In genomic region chr19:42323473-42323851, GRCh38 we compare ENCODE assay signal across 16 cellular contexts. TPM values are rescaled to one million over a fixed set of nuclear protein-coding genes. Genes with fewer than 3 reads are reported as not detected.
A peak's percentile ranks its signal among the peaks of the same experiment; 100 is the strongest.
DNase-seq lines count a peak whose midpoint lies in the region; FAIRE-seq and TF ChIP-seq lines count a peak whose summit lies in the region.
"Had no signal": no experiment of that assay in that cellular context is flagged by ENCODE, and none has a peak within 500 bp of the region (broad histone marks: within the 10 kb centered on the region; RNA-seq: fewer than 3 reads in every experiment).

No MANE protein-coding gene starts in this region.

- H3K4me1 Mint-ChIP-seq in CD8-positive, alpha-beta memory T cell: peaks cover 15 to 36% (median 19%) of the 10 kb centered on the region in 3 donors
- peaks cover 28% of the 10 kb centered on the region for H3K4me1 Mint-ChIP-seq in neural crest cell

- H3K9me3 ChIP-seq in CD8-positive, alpha-beta memory T cell (ENCODE audit: low read length): no peaks in the 10 kb centered on the region
- H3K9me3 ChIP-seq in HUES64 (ENCODE audit: insufficient read depth, low read depth, low read length) (no peaks in the 10 kb centered on the region), H1 (ENCODE audit: insufficient read depth in 2 of 2, low read depth in 1 of 2, low read length in 1 of 2) (no peaks in the 10 kb centered on the region)

- peak overlapping the region; percentile 23 to 65 (median 46) for H3K4me3 Mint-ChIP-seq in CD8-positive, alpha-beta memory T cell
- H3K4me3 Mint-ChIP-seq in neural crest cell: peak overlapping the region; percentile 51

- WGBS in HUES64: 6% methylated on average over 29 of the region's 29 CpGs
- 13% methylated on average over 15 of the region's 29 CpGs; no CpG with 5 or more reads in 1 of the 2 experiments for WGBS in H1 (ENCODE audit: extremely low coverage in 1 of 2, insufficient coverage in 1 of 2, insufficient read length in 1 of 2, insufficient replicate concordance in 2 of 2, low coverage in 1 of 2, low lambda C conversion rate in 2 of 2, missing lambda C conversion rate in 1 of 2), 2 experiments

- H4K8ac ChIP-seq in H1 (ENCODE audit: extremely low read depth, insufficient read depth, low read length): no peak overlapping the region

- H2BK120ac ChIP-seq in H1 (replicated peaks; ENCODE audit: low read depth, low read length): no peak overlapping the region

- H3K23me2 ChIP-seq in H1 (ENCODE audit: low read depth, low read length): peaks cover 13% of the 10 kb centered on the region; the same call in 1 of the 2 replicates

- H3K4ac ChIP-seq in H1 (replicated peaks; ENCODE audit: insufficient read length, low read depth, low read length): no peak overlapping the region

- H3K14ac ChIP-seq in H1 (ENCODE audit: insufficient read length): no peak overlapping the region

- peaks cover 0 to 2% of the 10 kb centered on the region in 2 experiments for H4K20me1 ChIP-seq in H1 (replicated peaks in 1 of 2; ENCODE audit: control insufficient read depth in 1 of 2, insufficient read depth in 2 of 2, low read length in 2 of 2)

- no peak for TF ChIP-seq POLR2A in H1 (IDR thresholded peaks at IDR 0.05; ENCODE audit: control extremely low read depth in 1 of 2, low read depth in 2 of 2, low read length in 2 of 2)

- peak; percentile 50 for FAIRE-seq in H1 (lab: Jason Lieb, UNC)

- H3K4me2 ChIP-seq in H1 (ENCODE audit: insufficient read depth in 1 of 2, low read depth in 2 of 2, low read length in 2 of 2): peak overlapping the region; percentile 67 to 80

- no peak overlapping the region for H3K4me3 ChIP-seq in CD8-positive, alpha-beta memory T cell (ENCODE audit: low read length)
- H3K4me3 ChIP-seq in HUES64 (ENCODE audit: low read length): peak overlapping the region; percentile 46
- H3K4me3 ChIP-seq in H1 (ENCODE audit: extremely low read depth in 1 of 4, insufficient read depth in 2 of 4, low read depth in 3 of 4, low read length in 4 of 4): peak overlapping the region in 3 of 4 experiments; percentile 25 to 64 (median 45); a peak in 6 of 8 replicates

- peaks cover 14 to 15% of the 10 kb centered on the region in 2 donors for H3K27me3 Mint-ChIP-seq in CD8-positive, alpha-beta memory T cell
- peaks cover 47% of the 10 kb centered on the region for H3K27me3 Mint-ChIP-seq in neural crest cell (ENCODE audit: low read depth)

- H3K27ac ChIP-seq in CD8-positive, alpha-beta memory T cell (ENCODE audit: low read depth, low read length): no peak overlapping the region
- H3K27ac ChIP-seq in HUES64 (ENCODE audit: low read depth, low read length): no peak overlapping the region
- no peak overlapping the region for H3K27ac ChIP-seq in H1 (ENCODE audit: low read depth, low read length)
- no peak overlapping the region for H3K27ac ChIP-seq in substantia nigra (ENCODE audit: low read depth, low read length, poor library complexity, severe bottlenecking)
- H3K27ac ChIP-seq: brain microvascular endothelial cell had no signal

- H3K9ac ChIP-seq in HUES64 (ENCODE audit: low read depth, low read length): no peak overlapping the region
- no peak overlapping the region for H3K9ac ChIP-seq in H1 (replicated peaks in 1 of 4; ENCODE audit: extremely low read depth in 1 of 4, low read depth in 3 of 4, low read length in 3 of 4)

- peaks cover 0 to 7% (median 0%) of the 10 kb centered on the region in 3 donors for H3K36me3 Mint-ChIP-seq in CD8-positive, alpha-beta memory T cell
- peaks cover 2% of the 10 kb centered on the region for H3K36me3 Mint-ChIP-seq in neural crest cell (ENCODE audit: low read depth)

- peaks cover 3% of the 10 kb centered on the region for H3K27me3 ChIP-seq in CD8-positive, alpha-beta memory T cell (ENCODE audit: insufficient read depth, low read length, poor library complexity, severe bottlenecking)
- H3K27me3 ChIP-seq in HUES64 (ENCODE audit: insufficient read depth, low read length) (peaks cover 39% of the 10 kb centered on the region), H1 (replicated peaks in 1 of 4; ENCODE audit: control insufficient read depth in 3 of 4, extremely low read depth in 1 of 4, insufficient read depth in 3 of 4, low read length in 3 of 4) (peaks cover 0 to 15% (median 8%) of the 10 kb centered on the region in 4 experiments; a peak in 5 of 7 replicates)

- no peak overlapping the region for H2BK5ac ChIP-seq in H1 (ENCODE audit: low read depth, low read length)

- POLR2A ChIA-PET in CD8-positive, alpha-beta memory T cell (lab: Charles Lee): interaction anchor here (1.3 kb wide), 1 partner anchor 148 kb away, joined by 4 read pairs; no protein-coding TSS in a partner anchor
- POLR2A ChIA-PET in H1 (lab: Charles Lee; ENCODE audit: partially characterized antibody): interaction anchor here (0.7 to 2.3 kb wide), 10 partner anchors 9 to 100 kb away, joined by 3 to 9 read pairs (median 4); partner anchors contain the start of genes PAFAH1B3 and PRR19

- no peaks in the 10 kb centered on the region for H3K9me3 Mint-ChIP-seq in CD8-positive, alpha-beta memory T cell
- no peaks in the 10 kb centered on the region for H3K9me3 Mint-ChIP-seq in neural crest cell

- TF ChIP-seq CTCF in H1 (IDR thresholded peaks at IDR 0.05; ENCODE audit: control extremely low read depth in 1 of 3, insufficient read depth in 1 of 3, low read depth in 1 of 3, low read length in 3 of 3) (no peak), neural crest cell (conservative IDR thresholded peaks at IDR 0.05) (no peak)

- H3K79me1 ChIP-seq in H1 (ENCODE audit: low read depth, low read length): peaks cover 6% of the 10 kb centered on the region; the same call in 1 of the 2 replicates

- no peak overlapping the region; the same call in 1 of the 2 replicates for H3K18ac ChIP-seq in H1 (ENCODE audit: extremely low read depth, low read length)

- no peak overlapping the region for H2BK20ac ChIP-seq in H1 (ENCODE audit: low read length)

- H3K23ac ChIP-seq in H1 (ENCODE audit: insufficient read length): no peak overlapping the region

- peak overlapping the region; percentile 30 for H4K91ac ChIP-seq in H1 (replicated peaks; ENCODE audit: insufficient read length, low read length)

- DNase-seq in CD8-positive, alpha-beta memory T cell: no peak
- DNase-seq in H1 (ENCODE audit: low read depth in 1 of 2, low spot score in 2 of 2) (peak; percentile 46 to 82), neural crest cell (ENCODE audit: low read depth, low spot score) (no peak), NCI-H1436 treated with DMSO at 0.1 percent for 48 hours (lab: John Stamatoyannopoulos, UW) (no peak), glomerular visceral epithelial cell (ENCODE audit: extremely low spot score) (no peak), substantia nigra (lab: John Stamatoyannopoulos, UW) (no peak)
- DNase-seq: activated CD4-positive, alpha-beta T cell treated with anti-CD3 and anti-CD28 coated beads for 1 hour; activated effector memory CD4-positive, alpha-beta T cell treated with anti-CD3 and anti-CD28 coated beads, Interleukin-2, amount 50 U/mL, for 16 hours; brain microvascular endothelial cell; effector CD8-positive, alpha-beta T cell; kidney glomerular epithelial cell; NCI-H2029; NCI-H526 treated with DMSO at 0.1 percent for 48 hours had no signal

- CTCF ChIA-PET in CD8-positive, alpha-beta memory T cell (lab: Charles Lee): interaction anchor here (1.6 kb wide), 1 partner anchor 215 kb away, joined by 4 read pairs; no protein-coding TSS in a partner anchor
- CTCF ChIA-PET in H1 (lab: Charles Lee; ENCODE audit: partially characterized antibody): interaction anchor here (1.1 to 2.3 kb wide), 9 partner anchors 11 to 215 kb away, joined by 3 to 9 read pairs (median 4); partner anchors contain the start of gene POU2F2

- no peak overlapping the region for H3K27ac Mint-ChIP-seq in CD8-positive, alpha-beta memory T cell
- H3K27ac Mint-ChIP-seq in neural crest cell (ENCODE audit: unreplicated experiment): no peak overlapping the region

- no peaks in the 10 kb centered on the region for H3K36me3 ChIP-seq in CD8-positive, alpha-beta memory T cell (ENCODE audit: insufficient read depth, low read length)
- H3K36me3 ChIP-seq in HUES64 (ENCODE audit: insufficient read depth, low read length) (no peaks in the 10 kb centered on the region), H1 (ENCODE audit: control insufficient read depth in 2 of 4, insufficient read depth in 4 of 4, low read length in 3 of 4) (no peaks in the 10 kb centered on the region)
- H3K36me3 ChIP-seq: brain microvascular endothelial cell had no signal

- H2AK5ac ChIP-seq in H1 (ENCODE audit: low read depth, low read length): no peak overlapping the region

- peaks cover 0 to 16% of the 10 kb centered on the region in 2 experiments; a peak in 1 of 4 replicates for H3K79me2 ChIP-seq in H1 (ENCODE audit: control insufficient read depth in 1 of 2, insufficient read depth in 2 of 2, low read length in 2 of 2)

- H4K5ac ChIP-seq in H1 (ENCODE audit: insufficient read length, low read depth, low read length): no peak overlapping the region

- H3K4me1 ChIP-seq in CD8-positive, alpha-beta memory T cell (ENCODE audit: insufficient read depth, low read length): peaks cover 23% of the 10 kb centered on the region
- no peaks in the 10 kb centered on the region for H3K4me1 ChIP-seq in HUES64 (ENCODE audit: insufficient read depth, low read length)
- peaks cover 0 to 4% (median 1%) of the 10 kb centered on the region in 4 experiments; a peak in 2 of 7 replicates for H3K4me1 ChIP-seq in H1 (replicated peaks in 1 of 4; ENCODE audit: control insufficient read depth in 3 of 4, insufficient read depth in 4 of 4, low read length in 3 of 4)

- H2BK12ac ChIP-seq in H1 (ENCODE audit: low read depth, low read length): peak overlapping the region; percentile 18; the same call in 1 of the 2 replicates

- H2BK15ac ChIP-seq in H1 (ENCODE audit: low read length): no peak overlapping the region

- TF ChIP-seq EP300 in H1 (IDR thresholded peaks at IDR 0.05; ENCODE audit: borderline replicate concordance in 1 of 2, low read depth in 2 of 2, low read length in 2 of 2): no peak

- H2AFZ ChIP-seq in H1 (ENCODE audit: low read length): peak overlapping the region; percentile 51; the same call in 1 of the 2 replicates

- TF ChIP-seq RAD21 in H1 (IDR thresholded peaks at IDR 0.05 in 1 of 2, conservative IDR thresholded peaks at IDR 0.05 in 1 of 2; ENCODE audit: low read depth in 2 of 2, low read length in 2 of 2): no peak

- no peak overlapping the region for H3K56ac ChIP-seq in H1 (replicated peaks; ENCODE audit: insufficient read length, low read depth, low read length)

RNA-seq across cellular contexts. Expression of gene MEGF8, which starts 2.0 kb away (rescaled TPM):
- 10 to 100 TPM; 10.2 to 10.6 TPM for total RNA-seq in CD8-positive, alpha-beta memory T cell
- 0.41 TPM for polyA plus RNA-seq in CD8-positive, alpha-beta memory T cell
- polyA plus RNA-seq in HUES64 (2013, experiment 1 of 2): 15.5 TPM
- polyA plus RNA-seq in HUES64 (2013, experiment 2 of 2): 21.3 TPM
- 22.3 and 23.7 TPM in 2 replicates for total RNA-seq in H1 (2021; fragmentation: NEBNext Ultra II Directional; extraction: Animal tissue kit (Norgen Biotek cat#: 25700))
- 13.0 and 22.9 TPM in 2 replicates for polyA plus RNA-seq in H1 (2011; rRNA removed)
- polyA plus RNA-seq in H1 (2011; cell fraction: cytosol; rRNA removed): 14.4 TPM
- polyA plus RNA-seq in H1 (2011; cell fraction: nucleus; rRNA removed): 36.3 TPM
- 19.5 to 28.0 TPM (median 24.5 TPM) in 4 replicates for polyA plus RNA-seq in H1 (2012, experiment 1 of 2)
- polyA plus RNA-seq in H1 (2012, experiment 2 of 2): 17.4 TPM
- 25.0 TPM for polyA plus RNA-seq in H1 (2013, experiment 1 of 2)
- 20.5 TPM for polyA plus RNA-seq in H1 (2013, experiment 2 of 2)
- polyA minus RNA-seq in H1 (2011; rRNA and poly(A)+ RNA removed): 12.0 and 12.8 TPM in 2 replicates
- polyA minus RNA-seq in H1 (2011; cell fraction: cytosol; rRNA and poly(A)+ RNA removed): 27.8 TPM
- 24.9 TPM for polyA minus RNA-seq in H1 (2011; cell fraction: nucleus; rRNA and poly(A)+ RNA removed)
- total RNA-seq in neural crest cell: 38.0 and 39.2 TPM in 2 replicates

RNA-seq across cellular contexts. Expression of gene TMEM145, which starts 10.4 kb away (rescaled TPM):
- under 1 TPM in 1 of 2 experiments, not detected in 1; 0.15 TPM for total RNA-seq in CD8-positive, alpha-beta memory T cell
- not detected for polyA plus RNA-seq in CD8-positive, alpha-beta memory T cell
- 1.1 TPM for polyA plus RNA-seq in HUES64 (2013, experiment 1 of 2)
- polyA plus RNA-seq in HUES64 (2013, experiment 2 of 2): 2.7 TPM
- total RNA-seq in H1 (2021; fragmentation: NEBNext Ultra II Directional; extraction: Animal tissue kit (Norgen Biotek cat#: 25700)): 4.7 and 5.0 TPM in 2 replicates
- 2.3 and 4.5 TPM in 2 replicates for polyA plus RNA-seq in H1 (2011; rRNA removed)
- polyA plus RNA-seq in H1 (2011; cell fraction: cytosol; rRNA removed): 2.1 TPM
- 19.4 TPM for polyA plus RNA-seq in H1 (2011; cell fraction: nucleus; rRNA removed)
- 7.2 to 10.4 TPM (median 8.4 TPM) in 4 replicates for polyA plus RNA-seq in H1 (2012, experiment 1 of 2)
- 6.6 TPM for polyA plus RNA-seq in H1 (2012, experiment 2 of 2)
- 6.3 TPM for polyA plus RNA-seq in H1 (2013, experiment 1 of 2)
- 5.4 TPM for polyA plus RNA-seq in H1 (2013, experiment 2 of 2)
- polyA minus RNA-seq in H1 (2011; rRNA and poly(A)+ RNA removed): 7.5 and 11.1 TPM in 2 replicates
- 3.3 TPM for polyA minus RNA-seq in H1 (2011; cell fraction: cytosol; rRNA and poly(A)+ RNA removed)
- polyA minus RNA-seq in H1 (2011; cell fraction: nucleus; rRNA and poly(A)+ RNA removed): 8.0 TPM
- 18.4 and 19.4 TPM in 2 replicates for total RNA-seq in neural crest cell
- total RNA-seq: LHCN-M2, renal cortical epithelial cell had no signal

RNA-seq across cellular contexts. Expression of gene PAFAH1B3, which starts 21.0 kb away (rescaled TPM):
- 10 to 100 TPM; 48.1 to 48.9 TPM for total RNA-seq in CD8-positive, alpha-beta memory T cell
- polyA plus RNA-seq in CD8-positive, alpha-beta memory T cell: 36.9 TPM
- 108 TPM for polyA plus RNA-seq in HUES64 (2013, experiment 1 of 2)
- 112 TPM for polyA plus RNA-seq in HUES64 (2013, experiment 2 of 2)
- total RNA-seq in H1 (2021; fragmentation: NEBNext Ultra II Directional; extraction: Animal tissue kit (Norgen Biotek cat#: 25700)): 124 and 132 TPM in 2 replicates
- polyA plus RNA-seq in H1 (2011; rRNA removed): 248 and 294 TPM in 2 replicates
- polyA plus RNA-seq in H1 (2011; cell fraction: cytosol; rRNA removed): 171 TPM
- 201 TPM for polyA plus RNA-seq in H1 (2011; cell fraction: nucleus; rRNA removed)
- 95.5 to 156 TPM (median 148 TPM) in 4 replicates for polyA plus RNA-seq in H1 (2012, experiment 1 of 2)
- 202 TPM for polyA plus RNA-seq in H1 (2012, experiment 2 of 2)
- 109 TPM for polyA plus RNA-seq in H1 (2013, experiment 1 of 2)
- 108 TPM for polyA plus RNA-seq in H1 (2013, experiment 2 of 2)
- 61.2 and 78.8 TPM in 2 replicates for polyA minus RNA-seq in H1 (2011; rRNA and poly(A)+ RNA removed)
- polyA minus RNA-seq in H1 (2011; cell fraction: cytosol; rRNA and poly(A)+ RNA removed): 60.3 TPM
- polyA minus RNA-seq in H1 (2011; cell fraction: nucleus; rRNA and poly(A)+ RNA removed): 52.6 TPM
- 166 and 173 TPM in 2 replicates for total RNA-seq in neural crest cell

RNA-seq across cellular contexts. Expression of gene PRR19, which starts 21.5 kb away (rescaled TPM):
- 1 to 10 TPM in 1 of 2 experiments, under 1 TPM in 1; 0.73 to 1.0 TPM for total RNA-seq in CD8-positive, alpha-beta memory T cell
- polyA plus RNA-seq in CD8-positive, alpha-beta memory T cell: 0.64 TPM
- polyA plus RNA-seq in HUES64 (2013, experiment 1 of 2): 4.8 TPM
- 3.9 TPM for polyA plus RNA-seq in HUES64 (2013, experiment 2 of 2)
- total RNA-seq in H1 (2021; fragmentation: NEBNext Ultra II Directional; extraction: Animal tissue kit (Norgen Biotek cat#: 25700)): 6.7 and 7.2 TPM in 2 replicates
- polyA plus RNA-seq in H1 (2011; rRNA removed): 7.5 and 8.9 TPM in 2 replicates
- 5.1 TPM for polyA plus RNA-seq in H1 (2011; cell fraction: cytosol; rRNA removed)
- 5.0 TPM for polyA plus RNA-seq in H1 (2011; cell fraction: nucleus; rRNA removed)
- 4.3 to 7.1 TPM (median 6.5 TPM) in 4 replicates for polyA plus RNA-seq in H1 (2012, experiment 1 of 2)
- polyA plus RNA-seq in H1 (2012, experiment 2 of 2): 8.1 TPM
- 4.9 TPM for polyA plus RNA-seq in H1 (2013, experiment 1 of 2)
- polyA plus RNA-seq in H1 (2013, experiment 2 of 2): 4.5 TPM
- 1.9 and 2.0 TPM in 2 replicates for polyA minus RNA-seq in H1 (2011; rRNA and poly(A)+ RNA removed)
- polyA minus RNA-seq in H1 (2011; cell fraction: cytosol; rRNA and poly(A)+ RNA removed): 4.7 TPM
- polyA minus RNA-seq in H1 (2011; cell fraction: nucleus; rRNA and poly(A)+ RNA removed): 2.0 TPM
- total RNA-seq in neural crest cell: 2.2 and 2.8 TPM in 2 replicates

RNA-seq across cellular contexts. Expression of gene CIC, which starts 54.4 kb away (rescaled TPM):
- total RNA-seq in CD8-positive, alpha-beta memory T cell: 10 to 100 TPM; 53.9 to 60.4 TPM
- polyA plus RNA-seq in CD8-positive, alpha-beta memory T cell: 2.7 TPM
- polyA plus RNA-seq in HUES64 (2013, experiment 1 of 2): 34.2 TPM
- polyA plus RNA-seq in HUES64 (2013, experiment 2 of 2): 30.1 TPM
- total RNA-seq in H1 (2021; fragmentation: NEBNext Ultra II Directional; extraction: Animal tissue kit (Norgen Biotek cat#: 25700)): 43.6 and 48.4 TPM in 2 replicates
- polyA plus RNA-seq in H1 (2011; rRNA removed): 13.2 and 23.1 TPM in 2 replicates
- 12.9 TPM for polyA plus RNA-seq in H1 (2011; cell fraction: cytosol; rRNA removed)
- 85.4 TPM for polyA plus RNA-seq in H1 (2011; cell fraction: nucleus; rRNA removed)
- polyA plus RNA-seq in H1 (2012, experiment 1 of 2): 26.5 to 45.2 TPM (median 39.7 TPM) in 4 replicates
- polyA plus RNA-seq in H1 (2012, experiment 2 of 2): 24.2 TPM
- polyA plus RNA-seq in H1 (2013, experiment 1 of 2): 28.3 TPM
- polyA plus RNA-seq in H1 (2013, experiment 2 of 2): 27.0 TPM
- 3.7 and 5.1 TPM in 2 replicates for polyA minus RNA-seq in H1 (2011; rRNA and poly(A)+ RNA removed)
- polyA minus RNA-seq in H1 (2011; cell fraction: cytosol; rRNA and poly(A)+ RNA removed): 18.2 TPM
- 17.1 TPM for polyA minus RNA-seq in H1 (2011; cell fraction: nucleus; rRNA and poly(A)+ RNA removed)
- 91.6 and 93.4 TPM in 2 replicates for total RNA-seq in neural crest cell

Comparison
In these comparisons a context has a peak if more than half of its experiments do, and no peak if none do; other contexts are left out.
1. DNase-seq: peak in H1 (2 of 2); none in CD8-positive, alpha-beta memory T cell (0 of 5), neural crest cell (single experiment), NCI-H1436 treated with DMSO at 0.1 percent for 48 hours (single experiment), glomerular visceral epithelial cell (single experiment) and substantia nigra (0 of 49).